8 cellular contexts compared by ENCODE assay signal in genomic region chr14:24365600-24366374, GRCh38. TPM values are rescaled to one million over a fixed set of nuclear protein-coding genes. Genes with fewer than 3 reads are reported as not detected.
DNase-seq lines count a peak whose midpoint lies in the region; ATAC-seq lines count a peak whose summit lies in the region.

No MANE protein-coding gene starts in this region.

- no peak overlapping the region for H3K27ac Mint-ChIP-seq in activated CD4-positive, alpha-beta T cell treated with anti-CD3 and anti-CD28 coated beads, Interleukin-2, amount 10 ng/mL, durations not matched to agents 24 days and 14 days

- H3K27me3 Mint-ChIP-seq in activated CD4-positive, alpha-beta T cell treated with anti-CD3 and anti-CD28 coated beads, Interleukin-2, amount 10 ng/mL, durations not matched to agents 24 days and 14 days, result peaks cover 61% of the 10 kb centered on the region

- peak; percentile 35 for ATAC-seq in HG02852 (IDR thresholded peaks at IDR 0.05; ENCODE audit: unreplicated experiment)

- DNase-seq in EH (ENCODE audit: low read depth) (peak; percentile 94), NCI-H2227 treated with DMSO at 0.1 percent for 48 hours (lab: John Stamatoyannopoulos, UW) (peak; percentile 82), dedifferentiated amniotic fluid mesenchymal stem cell (ENCODE audit: extremely low spot score) (peak; percentile 89), left kidney (ENCODE audit: low read depth, low spot score) (peak; percentile 96), SW 1271 (lab: John Stamatoyannopoulos, UW) (no peak)
- DNase-seq in activated CD4-positive, alpha-beta T cell treated with anti-CD3 and anti-CD28 coated beads, Interleukin-2, amount 10 ng/mL, durations not matched to agents 24 days and 14 days, result peak; percentile 77
- DNase-seq in stimulated activated CD4-positive, alpha-beta T cell treated with anti-CD3 and anti-CD28 coated beads, Interleukin-4, amount 100 ng/mL, for 1 hour, result peak; percentile 69

- H3K4me1 Mint-ChIP-seq in activated CD4-positive, alpha-beta T cell treated with anti-CD3 and anti-CD28 coated beads, Interleukin-2, amount 10 ng/mL, durations not matched to agents 24 days and 14 days, result peaks cover 18% of the 10 kb centered on the region

- intact Hi-C loops in activated CD4-positive, alpha-beta T cell treated with anti-CD3 and anti-CD28 coated beads, Interleukin-2, amount 10 ng/mL, durations not matched to agents 24 days and 14 days (cut with micrococcal nuclease), result no loop called here

- H3K36me3 Mint-ChIP-seq in activated CD4-positive, alpha-beta T cell treated with anti-CD3 and anti-CD28 coated beads, Interleukin-2, amount 10 ng/mL, durations not matched to agents 24 days and 14 days (ENCODE audit: low read depth), result no peaks in the 10 kb centered on the region

- no peaks in the 10 kb centered on the region for H3K9me3 Mint-ChIP-seq in activated CD4-positive, alpha-beta T cell treated with anti-CD3 and anti-CD28 coated beads, Interleukin-2, amount 10 ng/mL, durations not matched to agents 24 days and 14 days

- H3K4me3 Mint-ChIP-seq in activated CD4-positive, alpha-beta T cell treated with anti-CD3 and anti-CD28 coated beads, Interleukin-2, amount 10 ng/mL, durations not matched to agents 24 days and 14 days, result peak overlapping the region; percentile 47

RNA-seq across cellular contexts. Expression of gene NFATC4, which starts 2.2 kb away (rescaled TPM):
- not detected in 2 replicates for total RNA-seq in activated CD4-positive, alpha-beta T cell treated with anti-CD3 and anti-CD28 coated beads, Interleukin-2, amount 10 ng/mL, durations not matched to agents 24 days and 14 days

RNA-seq across cellular contexts. Expression of gene RIPK3, which starts 26.0 kb away (rescaled TPM):
- 12.0 and 13.9 TPM in 2 replicates for total RNA-seq in activated CD4-positive, alpha-beta T cell treated with anti-CD3 and anti-CD28 coated beads, Interleukin-2, amount 10 ng/mL, durations not matched to agents 24 days and 14 days

RNA-seq across cellular contexts. Expression of gene ADCY4, which starts 30.9 kb away (rescaled TPM):
- 1.6 and 2.8 TPM in 2 replicates for total RNA-seq in activated CD4-positive, alpha-beta T cell treated with anti-CD3 and anti-CD28 coated beads, Interleukin-2, amount 10 ng/mL, durations not matched to agents 24 days and 14 days

RNA-seq across cellular contexts. Expression of gene NYNRIN, which starts 33.0 kb away (rescaled TPM):
- total RNA-seq in activated CD4-positive, alpha-beta T cell treated with anti-CD3 and anti-CD28 coated beads, Interleukin-2, amount 10 ng/mL, durations not matched to agents 24 days and 14 days, result not detected in 2 replicates

RNA-seq across cellular contexts. Expression of gene LTB4R, which starts 54.5 kb away (rescaled TPM):
- 12.2 and 14.2 TPM in 2 replicates for total RNA-seq in activated CD4-positive, alpha-beta T cell treated with anti-CD3 and anti-CD28 coated beads, Interleukin-2, amount 10 ng/mL, durations not matched to agents 24 days and 14 days

Comparison
In these comparisons a context has a peak if more than half of its experiments do, and no peak if none do; other contexts are left out.
1. DNase-seq: peak in EH (single experiment), NCI-H2227 treated with DMSO at 0.1 percent for 48 hours (single experiment), activated CD4-positive, alpha-beta T cell treated with anti-CD3 and anti-CD28 coated beads, Interleukin-2, amount 10 ng/mL, durations not matched to agents 24 days and 14 days (single experiment), dedifferentiated amniotic fluid mesenchymal stem cell (single experiment), left kidney (single experiment) and stimulated activated CD4-positive, alpha-beta T cell treated with anti-CD3 and anti-CD28 coated beads, Interleukin-4, amount 100 ng/mL, for 1 hour (single experiment); none in SW 1271 (0 of 2).